Comparison of ENCODE assay signal across 9 cellular contexts in the genomic region with DNA sequence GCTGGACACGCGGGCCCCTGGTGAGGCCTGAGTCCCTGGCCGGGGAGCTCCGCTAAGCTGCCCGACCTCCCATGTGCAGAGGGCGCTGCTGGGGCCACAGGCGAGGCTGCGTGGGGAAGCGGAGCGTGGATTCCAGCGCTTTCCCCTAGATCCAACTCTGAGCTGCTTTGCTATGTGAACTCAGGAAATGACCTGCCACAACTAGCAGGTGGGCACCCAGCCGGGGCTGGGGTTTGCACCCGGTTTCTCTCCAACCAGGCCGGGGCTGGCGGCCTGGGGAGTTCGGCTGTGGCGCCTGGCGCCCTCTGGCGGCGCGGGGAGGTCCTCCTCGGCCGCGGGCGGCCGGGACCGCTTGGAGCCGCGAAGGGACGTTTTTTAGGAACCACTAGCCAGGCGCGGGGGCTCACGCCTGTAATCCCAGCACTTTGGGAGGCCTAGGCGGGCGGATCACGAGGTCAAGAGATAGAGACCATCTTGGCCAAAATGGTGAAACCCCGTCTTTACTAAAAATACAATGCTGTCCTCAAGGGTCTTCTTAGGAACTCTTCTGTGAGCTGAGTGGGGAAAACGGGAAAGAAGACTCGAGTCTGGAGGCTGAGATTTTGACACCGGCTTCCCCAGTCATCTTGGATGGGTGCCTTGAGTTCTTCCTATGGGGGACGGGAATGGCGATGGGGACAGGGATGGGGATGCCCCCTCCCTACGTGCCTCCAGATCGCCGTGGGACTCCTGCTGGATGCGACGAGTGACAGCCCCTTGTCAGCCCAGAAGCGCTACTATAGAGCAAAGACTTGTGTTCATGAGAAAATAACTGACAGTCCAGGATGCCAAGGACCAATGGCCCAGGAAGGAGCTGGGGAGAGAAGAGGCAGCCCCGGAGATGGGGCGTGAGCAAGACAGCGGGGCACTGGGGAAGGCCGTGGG. TPM values are rescaled to one million over a fixed set of nuclear protein-coding genes. Genes with fewer than 3 reads are reported as not detected.
A peak's percentile ranks its signal among the peaks of the same experiment; 100 is the strongest.
DNase-seq lines count a peak whose midpoint lies in the region; ATAC-seq, FAIRE-seq and TF ChIP-seq lines count a peak whose summit lies in the region.
"Had no signal": no experiment of that assay in that cellular context is flagged by ENCODE, and none has a peak within 500 bp of the region (broad histone marks: within the 10 kb centered on the region; RNA-seq: fewer than 3 reads in every experiment).

No MANE protein-coding gene starts in this region.

- no peaks in the 10 kb centered on the region for H3K9me3 Mint-ChIP-seq in activated CD8-positive, alpha-beta T cell treated with anti-CD3 and anti-CD28 coated beads, Interleukin-2, amount 10 ng/mL, durations not matched to agents 7 days and 5 days (ENCODE audit: insufficient read depth)
- H3K9me3 Mint-ChIP-seq in naive thymus-derived CD4-positive, alpha-beta T cell: no peaks in the 10 kb centered on the region

- no peaks in the 10 kb centered on the region for H3K9me3 ChIP-seq in naive thymus-derived CD4-positive, alpha-beta T cell (ENCODE audit: control insufficient read depth in 2 of 3, low read length in 3 of 3)

- ATAC-seq in HG03432 (IDR thresholded peaks at IDR 0.05; ENCODE audit: unreplicated experiment): peak; percentile 90
- peak; percentile 89 for ATAC-seq in activated CD8-positive, alpha-beta T cell treated with anti-CD3 and anti-CD28 coated beads, Interleukin-2, amount 10 ng/mL, durations not matched to agents 7 days and 5 days
- peak; percentile 88 for ATAC-seq in naive thymus-derived CD4-positive, alpha-beta T cell
- no peak for ATAC-seq in HG02623 (IDR thresholded peaks at IDR 0.05; ENCODE audit: unreplicated experiment)

- H3K36me3 Mint-ChIP-seq in activated CD8-positive, alpha-beta T cell treated with anti-CD3 and anti-CD28 coated beads, Interleukin-2, amount 10 ng/mL, durations not matched to agents 7 days and 5 days (ENCODE audit: low read depth): peaks cover 2% of the 10 kb centered on the region
- peaks cover 0 to 10% (median 0%) of the 10 kb centered on the region in 5 donors for H3K36me3 Mint-ChIP-seq in naive thymus-derived CD4-positive, alpha-beta T cell

- intact Hi-C loops in naive thymus-derived CD4-positive, alpha-beta T cell (cut with micrococcal nuclease): loop anchor here (1.0 to 5.0 kb wide), 12 partner anchors 13 to 436 kb away; a partner anchor contains a TSS

- H3K36me3 ChIP-seq in naive thymus-derived CD4-positive, alpha-beta T cell (ENCODE audit: control insufficient read depth in 2 of 3, insufficient read depth in 3 of 3, low read length in 3 of 3): peaks cover 0 to 8% (median 0%) of the 10 kb centered on the region in 3 experiments

- H3K4me1 Mint-ChIP-seq in activated CD8-positive, alpha-beta T cell treated with anti-CD3 and anti-CD28 coated beads, Interleukin-2, amount 10 ng/mL, durations not matched to agents 7 days and 5 days (ENCODE audit: low read depth): peaks cover 19% of the 10 kb centered on the region
- H3K4me1 Mint-ChIP-seq in naive thymus-derived CD4-positive, alpha-beta T cell: peaks cover 18 to 53% (median 35%) of the 10 kb centered on the region in 7 donors

- CTCF ChIA-PET in activated CD8-positive, alpha-beta T cell treated with anti-CD3 and anti-CD28 coated beads, Interleukin-2, amount 10 ng/mL, durations not matched to agents 7 days and 5 days (lab: Charles Lee): interaction anchor here (0.6 to 5.6 kb wide), 24 partner anchors 9 to 438 kb away, joined by 3 to 63 read pairs (median 4); a partner anchor contains a TSS
- CTCF ChIA-PET in naive thymus-derived CD4-positive, alpha-beta T cell (lab: Charles Lee): interaction anchor here (0.7 to 3.6 kb wide), 23 partner anchors 9 to 438 kb away, joined by 3 to 46 read pairs (median 5); a partner anchor contains a TSS

- DNase-seq in GM18507 (ENCODE audit: extremely low spot score, insufficient read length, low read depth): peak; percentile 58
- DNase-seq in activated CD8-positive, alpha-beta T cell treated with anti-CD3 and anti-CD28 coated beads, Interleukin-2, amount 10 ng/mL, durations not matched to agents 7 days and 5 days: peak; percentile 74
- DNase-seq in epithelial cell of esophagus (ENCODE audit: low read depth): peak; percentile 41
- peak; percentile 59 to 87 (median 75) for DNase-seq in naive thymus-derived CD4-positive, alpha-beta T cell
- peak; percentile 29 to 81 (median 59) for DNase-seq in stimulated activated naive CD4-positive, alpha-beta T cell (lab: John Stamatoyannopoulos, UW)
- no peak for DNase-seq in NCI-H187 (lab: John Stamatoyannopoulos, UW)

- H3K27me3 ChIP-seq in naive thymus-derived CD4-positive, alpha-beta T cell (ENCODE audit: control insufficient read depth in 2 of 2, insufficient read depth in 2 of 2, low read length in 2 of 2): no peaks in the 10 kb centered on the region

- no peak overlapping the region for H3K4me3 Mint-ChIP-seq in activated CD8-positive, alpha-beta T cell treated with anti-CD3 and anti-CD28 coated beads, Interleukin-2, amount 10 ng/mL, durations not matched to agents 7 days and 5 days
- H3K4me3 Mint-ChIP-seq in naive thymus-derived CD4-positive, alpha-beta T cell: peak overlapping the region in 4 of 10 donors; percentile 5 to 51 (median 24)

- POLR2A ChIA-PET in activated CD8-positive, alpha-beta T cell treated with anti-CD3 and anti-CD28 coated beads, Interleukin-2, amount 10 ng/mL, durations not matched to agents 7 days and 5 days (lab: Charles Lee): interaction anchor here (0.6 to 1.0 kb wide), 3 partner anchors 11 to 134 kb away, joined by 3 to 7 read pairs (median 5); a partner anchor contains a TSS
- POLR2A ChIA-PET in naive thymus-derived CD4-positive, alpha-beta T cell (lab: Charles Lee): interaction anchor here (0.5 to 13.8 kb wide), 10 partner anchors 9 to 482 kb away, joined by 3 to 152 read pairs (median 6); a partner anchor contains a TSS

- FAIRE-seq in GM18507 (lab: Jason Lieb, UNC): no peak

- peak; percentile 48 for TF ChIP-seq CTCF in epithelial cell of esophagus (IDR thresholded peaks at IDR 0.05; ENCODE audit: insufficient read depth, low read depth, low read length, missing control alignments)

- peak overlapping the region; percentile 34 for H3K27ac ChIP-seq in naive thymus-derived CD4-positive, alpha-beta T cell (ENCODE audit: low read depth, low read length)
- H3K27ac ChIP-seq: VCaP had no signal

- no peak overlapping the region for H3K4me3 ChIP-seq in epithelial cell of esophagus (ENCODE audit: low read length)
- H3K4me3 ChIP-seq in naive thymus-derived CD4-positive, alpha-beta T cell (ENCODE audit: low read length): no peak overlapping the region

- H3K4me1 ChIP-seq in naive thymus-derived CD4-positive, alpha-beta T cell (ENCODE audit: control insufficient read depth in 2 of 2, insufficient read depth in 2 of 2, low read length in 2 of 2): peaks cover 11 to 28% of the 10 kb centered on the region in 2 donors

- no peak overlapping the region for H3K27ac Mint-ChIP-seq in activated CD8-positive, alpha-beta T cell treated with anti-CD3 and anti-CD28 coated beads, Interleukin-2, amount 10 ng/mL, durations not matched to agents 7 days and 5 days
- peak overlapping the region in 7 of 9 donors; percentile 45 to 80 (median 68) for H3K27ac Mint-ChIP-seq in naive thymus-derived CD4-positive, alpha-beta T cell

- H3K27me3 Mint-ChIP-seq in activated CD8-positive, alpha-beta T cell treated with anti-CD3 and anti-CD28 coated beads, Interleukin-2, amount 10 ng/mL, durations not matched to agents 7 days and 5 days (ENCODE audit: low read depth): no peaks in the 10 kb centered on the region
- peaks cover 0 to 5% (median 0%) of the 10 kb centered on the region in 5 donors for H3K27me3 Mint-ChIP-seq in naive thymus-derived CD4-positive, alpha-beta T cell

RNA-seq across cellular contexts. Expression of a gene that starts 12.6 kb away (rescaled TPM):
- 100 to 1,000 TPM; 122 to 126 TPM for total RNA-seq in activated CD8-positive, alpha-beta T cell treated with anti-CD3 and anti-CD28 coated beads, Interleukin-2, amount 10 ng/mL, durations not matched to agents 7 days and 5 days
- total RNA-seq in naive thymus-derived CD4-positive, alpha-beta T cell: 100 to 1,000 TPM in 3 of 5 experiments, 10 to 100 TPM in 2; 46.4 to 137 (median 109) TPM
- polyA plus RNA-seq in naive thymus-derived CD4-positive, alpha-beta T cell: 100 to 1,000 TPM; 112 to 148 TPM

RNA-seq across cellular contexts. Expression of a gene that starts 22.5 kb away (rescaled TPM):
- total RNA-seq in activated CD8-positive, alpha-beta T cell treated with anti-CD3 and anti-CD28 coated beads, Interleukin-2, amount 10 ng/mL, durations not matched to agents 7 days and 5 days: not detected
- under 1 TPM in 2 of 5 experiments, not detected in 3; 0.84 to 0.85 TPM for total RNA-seq in naive thymus-derived CD4-positive, alpha-beta T cell
- polyA plus RNA-seq in naive thymus-derived CD4-positive, alpha-beta T cell: not detected

RNA-seq across cellular contexts. Expression of a gene that starts 29.3 kb away (rescaled TPM):
- total RNA-seq in activated CD8-positive, alpha-beta T cell treated with anti-CD3 and anti-CD28 coated beads, Interleukin-2, amount 10 ng/mL, durations not matched to agents 7 days and 5 days: 10 to 100 TPM; 83.5 to 85.8 TPM
- 100 to 1,000 TPM; 189 to 611 (median 383) TPM for total RNA-seq in naive thymus-derived CD4-positive, alpha-beta T cell
- 10 to 100 TPM; 55.0 to 85.3 TPM for polyA plus RNA-seq in naive thymus-derived CD4-positive, alpha-beta T cell

RNA-seq across cellular contexts. Expression of a gene that starts 29.6 kb away (rescaled TPM):
- not detected for total RNA-seq in activated CD8-positive, alpha-beta T cell treated with anti-CD3 and anti-CD28 coated beads, Interleukin-2, amount 10 ng/mL, durations not matched to agents 7 days and 5 days
- not detected for total RNA-seq in naive thymus-derived CD4-positive, alpha-beta T cell
- under 1 TPM in 1 of 2 donors, not detected in 1; 0.45 TPM for polyA plus RNA-seq in naive thymus-derived CD4-positive, alpha-beta T cell

Comparison
In these comparisons a context has a peak if more than half of its experiments do, and no peak if none do; other contexts are left out.
1. DNase-seq: peak in GM18507 (single experiment), activated CD8-positive, alpha-beta T cell treated with anti-CD3 and anti-CD28 coated beads, Interleukin-2, amount 10 ng/mL, durations not matched to agents 7 days and 5 days (single experiment), epithelial cell of esophagus (single experiment), naive thymus-derived CD4-positive, alpha-beta T cell (9 of 9) and stimulated activated naive CD4-positive, alpha-beta T cell (6 of 6); none in NCI-H187 (0 of 2).